Comparison of ENCODE assay signal across 15 cellular contexts in the genomic region with DNA sequence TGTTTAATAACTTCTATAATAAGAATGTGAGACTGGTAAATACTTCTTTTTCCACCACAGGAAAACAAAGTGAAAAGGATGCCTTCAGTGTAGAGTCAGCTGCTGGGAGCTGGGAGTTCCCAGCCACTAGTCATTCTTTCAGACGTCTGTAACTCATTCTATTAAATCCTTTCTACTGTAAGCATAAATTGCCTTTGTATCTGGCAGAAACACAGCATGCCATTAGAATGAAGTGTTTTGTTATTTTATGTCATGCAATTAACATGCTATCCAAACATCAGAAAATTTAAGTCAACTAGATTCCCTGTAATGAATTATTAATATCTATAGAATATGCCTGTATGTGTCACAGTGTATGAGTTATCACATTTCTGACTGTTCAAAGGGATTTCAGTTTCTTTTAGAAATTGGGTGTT. TPM values are rescaled to one million over a fixed set of nuclear protein-coding genes. Genes with fewer than 3 reads are reported as not detected.
DNase-seq lines count a peak whose midpoint lies in the region; ATAC-seq and TF ChIP-seq lines count a peak whose summit lies in the region.
"Had no signal": no experiment of that assay in that cellular context is flagged by ENCODE, and none has a peak within 500 bp of the region (broad histone marks: within the 10 kb centered on the region; RNA-seq: fewer than 3 reads in every experiment).

No MANE protein-coding gene starts in this region.

- H3K36me3 ChIP-seq in adipocyte (ENCODE audit: control insufficient read depth, insufficient read depth, low read length, severe bottlenecking), result peaks cover 10% of the 10 kb centered on the region

- DNase-seq in GM03348 (ENCODE audit: low spot score) (peak; percentile 72), adipocyte (ENCODE audit: low read depth) (peak; percentile 79), fibroblast of the aortic adventitia (ENCODE audit: low read depth) (peak; percentile 63), pulmonary artery endothelial cell (ENCODE audit: low read depth, low spot score) (peak; percentile 46), NCI-H82 (lab: John Stamatoyannopoulos, UW) (no peak), NCI-H2029 (lab: John Stamatoyannopoulos, UW) (no peak)
- DNase-seq: activated naive CD8-positive, alpha-beta T cell treated with anti-CD3 and anti-CD28 coated beads for 36 hours; COR-L47; heart right ventricle; KBM-7; left ventricle myocardium superior; NCI-H1694 treated with DMSO at 0.1 percent for 48 hours; T1000 had no signal

- ATAC-seq in HG03442 (IDR thresholded peaks at IDR 0.05; ENCODE audit: unreplicated experiment) (no peak), GM18909 (IDR thresholded peaks at IDR 0.05; ENCODE audit: poor library complexity, unreplicated experiment) (no peak)
- ATAC-seq: heart right ventricle, left ventricle myocardium superior had no signal

- H3K4me3 ChIP-seq in adipocyte (ENCODE audit: low read length) (no peak overlapping the region), fibroblast of the aortic adventitia (ENCODE audit: low read depth, low read length) (no peak overlapping the region)
- H3K4me3 ChIP-seq: heart right ventricle had no signal

- no peaks in the 10 kb centered on the region for H3K27me3 ChIP-seq in adipocyte (replicated peaks; ENCODE audit: control insufficient read depth, insufficient read depth, low read length)
- H3K27me3 ChIP-seq: heart right ventricle had no signal

- no peak overlapping the region for H3K9ac ChIP-seq in adipocyte (ENCODE audit: low read length)

- TF ChIP-seq CTCF in fibroblast of the aortic adventitia (IDR thresholded peaks at IDR 0.05; ENCODE audit: insufficient read depth, low read length), result no peak

- peaks cover 9% of the 10 kb centered on the region for H3K4me1 ChIP-seq in adipocyte (ENCODE audit: control insufficient read depth, insufficient read depth, low read length)

- no peaks in the 10 kb centered on the region for H3K9me3 ChIP-seq in adipocyte (ENCODE audit: control insufficient read depth, low read length)
- H3K9me3 ChIP-seq: heart right ventricle had no signal

RNA-seq across cellular contexts. Expression of gene BPGM, which starts 14.3 kb away (rescaled TPM):
- total RNA-seq in fibroblast of the aortic adventitia (ENCODE audit: low replicate concordance), result 20.0 and 52.4 TPM in 2 replicates
- 33.1 and 33.9 TPM in 2 replicates for total RNA-seq in pulmonary artery endothelial cell

Comparison
In these comparisons a context has a peak if more than half of its experiments do, and no peak if none do; other contexts are left out.
1. DNase-seq: peak in GM03348 (single experiment), adipocyte (single experiment), fibroblast of the aortic adventitia (single experiment) and pulmonary artery endothelial cell (single experiment); none in NCI-H82 (single experiment) and NCI-H2029 (single experiment).